Comparison of ENCODE assay signal across 9 cellular contexts in the genomic region with DNA sequence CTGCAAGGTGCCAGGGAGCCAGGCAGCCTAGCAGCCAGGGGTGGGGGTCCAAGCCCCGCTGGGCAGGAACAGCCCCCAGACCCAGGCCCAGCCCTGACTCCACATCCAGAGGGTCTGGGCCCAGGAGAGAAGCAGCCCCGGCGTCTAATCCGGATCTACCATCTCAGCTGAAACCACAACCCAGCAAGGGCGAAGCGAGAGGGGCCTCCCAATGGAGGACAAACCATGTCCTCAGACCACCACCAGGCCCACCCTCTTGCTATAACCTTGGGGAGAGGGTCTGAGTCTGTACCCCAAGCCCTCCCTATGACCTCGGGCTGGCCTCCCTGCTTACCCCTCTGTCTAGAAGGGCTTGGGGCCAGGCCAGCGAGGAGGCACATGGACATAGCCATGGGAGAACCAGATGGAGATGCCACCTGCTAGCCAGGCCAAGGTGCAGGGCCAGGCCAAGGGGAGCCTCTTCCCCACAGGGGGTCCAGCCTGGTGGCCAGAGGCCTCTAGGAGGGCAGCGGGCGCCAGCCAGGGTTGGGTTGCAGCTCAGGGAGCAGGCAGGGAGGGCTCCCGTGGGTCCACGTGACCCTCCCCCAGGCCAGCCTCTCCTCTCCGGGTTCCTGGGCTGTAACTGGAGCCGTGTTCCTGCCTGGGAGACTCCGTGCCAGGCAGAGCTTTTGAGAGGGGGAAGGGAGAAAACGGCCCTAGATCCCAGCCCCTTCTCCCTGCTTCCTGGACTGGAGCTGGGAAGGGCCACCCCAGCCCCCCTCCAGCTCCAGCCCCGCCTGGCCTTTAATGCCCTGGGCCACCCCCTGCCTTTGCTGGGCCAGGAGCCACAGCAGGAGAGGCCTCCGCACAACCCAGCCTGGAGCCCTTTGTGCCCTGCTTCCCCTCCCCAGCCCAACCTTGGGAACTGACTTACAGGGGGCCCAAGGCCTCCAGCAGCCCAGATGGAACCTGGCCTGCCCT. TPM values are rescaled to one million over a fixed set of nuclear protein-coding genes. Genes with fewer than 3 reads are reported as not detected.
DNase-seq lines count a peak whose midpoint lies in the region; ATAC-seq, FAIRE-seq and TF ChIP-seq lines count a peak whose summit lies in the region.
"Had no signal": no experiment of that assay in that cellular context is flagged by ENCODE, and none has a peak within 500 bp of the region (broad histone marks: within the 10 kb centered on the region; RNA-seq: fewer than 3 reads in every experiment).

No MANE protein-coding gene starts in this region.

- no peaks in the 10 kb centered on the region for H3K9me1 ChIP-seq in K562 (ENCODE audit: control insufficient read depth, insufficient read depth, low read length)

- no peak for ATAC-seq in K562
- ATAC-seq in lung (ENCODE audit: insufficient read depth, low FRiP score): no peak

- H3K27ac ChIP-seq in K562 (ENCODE audit: extremely low read depth, low read depth, low read length) (no peak overlapping the region), lung (ENCODE audit: low read depth in 1 of 2, low read length in 1 of 2) (peak overlapping the region; percentile 10 to 60), transverse colon (peak overlapping the region; percentile 87 to 94 (median 88)), A673 (ENCODE audit: low read depth, low read length, poor library complexity, severe bottlenecking) (no peak overlapping the region)

- 12% methylated on average over 12 of the region's 18 CpGs for WGBS in K562 (ENCODE audit: insufficient coverage, low coverage, missing lambda C conversion rate)
- WGBS in lung, 2 donors: 83 to 86% methylated on average over 17 to 18 of the region's 18 CpGs
- 50 to 79% methylated on average over 2 to 17 of the region's 18 CpGs for WGBS in transverse colon (ENCODE audit: low coverage in 1 of 2), 2 donors

- TF ChIP-seq EP300 in K562 (IDR thresholded peaks at IDR 0.05; ENCODE audit: low read length): no peak
- no peak for TF ChIP-seq EP300 in transverse colon (IDR thresholded peaks at IDR 0.05; ENCODE audit: low read depth)

- POLR2A ChIA-PET in K562 (lab: Yijun Ruan, JAX): interaction anchor here (0.5 to 0.7 kb wide), 4 partner anchors 13 to 1378 kb away, joined by 3 to 4 read pairs (median 3); no protein-coding TSS in a partner anchor
- POLR2A ChIA-PET in A673 (lab: Charles Lee; ENCODE audit: low non-redundant PET): interaction anchor here (0.6 kb wide), 1 partner anchor 17 kb away, joined by 4 read pairs; no protein-coding TSS in a partner anchor

- in situ Hi-C loops in K562 (cut with MboI) (no loop called here), transverse colon (cut with MboI; ENCODE audit: low pct_ligation_motif_present in 1 of 4, low pct_unique_long_range_greater_than_20kb in 1 of 4, low sequenced_read_pairs in 3 of 4) (loop anchor here in 1 of 4 donors (25.0 kb wide), 1 partner anchor 183 kb away; no protein-coding TSS in a partner anchor)

- CTCF ChIA-PET in K562 (lab: Yijun Ruan, JAX; ENCODE audit: low intra/inter-chr PET ratio) (interaction anchor here (2.8 to 2.9 kb wide), 2 partner anchors 183 to 464 kb away, joined by 21 to 25 read pairs; no protein-coding TSS in a partner anchor), A673 (lab: Charles Lee) (interaction anchor here (0.6 to 0.7 kb wide), 2 partner anchors 158 to 183 kb away, joined by 3 to 14 read pairs; no protein-coding TSS in a partner anchor)

- no peak for FAIRE-seq in K562 (lab: Jason Lieb, UNC)

- H3K4me1 ChIP-seq in K562 (replicated peaks in 1 of 2; ENCODE audit: control insufficient read depth in 2 of 2, insufficient read depth in 2 of 2, low read length in 2 of 2) (peaks cover 2 to 59% of the 10 kb centered on the region in 2 experiments; a peak in 4 of 5 replicates), lung (ENCODE audit: control insufficient read depth in 2 of 2, insufficient read depth in 2 of 2, low read length in 2 of 2) (peaks cover 0 to 7% of the 10 kb centered on the region in 2 donors), transverse colon (peaks cover 22 to 61% (median 41%) of the 10 kb centered on the region in 4 donors), A673 (ENCODE audit: insufficient read depth, low read length, poor library complexity, severe bottlenecking) (peaks cover 6% of the 10 kb centered on the region)

- no peak for TF ChIP-seq RAD21 in K562 (CRISPR knock-in tag; conservative IDR thresholded peaks at IDR 0.05 in 1 of 2, IDR thresholded peaks at IDR 0.05 in 1 of 2)

- H3K36me3 ChIP-seq in K562 (ENCODE audit: control insufficient read depth, insufficient read depth, low read length): no peaks in the 10 kb centered on the region
- no peaks in the 10 kb centered on the region for H3K36me3 ChIP-seq in lung (ENCODE audit: control insufficient read depth in 2 of 2, insufficient read depth in 2 of 2, low read length in 2 of 2)
- no peaks in the 10 kb centered on the region for H3K36me3 ChIP-seq in transverse colon
- H3K36me3 ChIP-seq in A673 (ENCODE audit: insufficient read depth, low read length, poor library complexity, severe bottlenecking): no peaks in the 10 kb centered on the region

- TF ChIP-seq POLR2A in K562 (conservative IDR thresholded peaks at IDR 0.05) (no peak), transverse colon (IDR thresholded peaks at IDR 0.05) (no peak)

- intact Hi-C loops in K562 (cut with micrococcal nuclease): loop anchor here (10.0 kb wide), 1 partner anchor 490 kb away; no protein-coding TSS in a partner anchor
- intact Hi-C loops in transverse colon (cut with DNase I; ENCODE audit: low total_unique reads): loop anchor here (10.0 kb wide), 1 partner anchor 60 kb away; no protein-coding TSS in a partner anchor
- intact Hi-C loops in A673 (cut with micrococcal nuclease; ENCODE audit: unreplicated experiment): no loop called here

- DNase-seq in activated T-cell treated with anti-CD3 and anti-CD28 coated beads, Interleukin-2, amount 50 U/mL, for 1 hour: peak; percentile 13
- no peak for DNase-seq in activated T-cell treated with anti-CD3 and anti-CD28 coated beads for 4 hours
- no peak for DNase-seq in K562 (ENCODE audit: extremely low read depth in 1 of 4, low spot score in 3 of 4)
- DNase-seq in lung (ENCODE audit: low spot score): no peak
- no peak for DNase-seq in transverse colon
- DNase-seq in SIG-M5 (lab: John Stamatoyannopoulos, UW): no peak
- DNase-seq in GOT3 (lab: John Stamatoyannopoulos, UW): no peak
- no peak for DNase-seq in A673 (ENCODE audit: low spot score)
- DNase-seq: NCI-H1105 had no signal

- no peak overlapping the region for H3K4me2 ChIP-seq in K562 (ENCODE audit: insufficient read depth, low read length)

- H3K27me3 ChIP-seq in K562 (ENCODE audit: control insufficient read depth in 2 of 2, insufficient read depth in 2 of 2, low read length in 2 of 2) (peaks cover 20 to 86% of the 10 kb centered on the region in 2 experiments), lung (ENCODE audit: control insufficient read depth, insufficient read depth) (no peaks in the 10 kb centered on the region), transverse colon (peaks cover 28% of the 10 kb centered on the region), A673 (replicated peaks; ENCODE audit: insufficient read depth, low read depth, low read length, poor library complexity) (peaks cover 27% of the 10 kb centered on the region)

- H3K79me2 ChIP-seq in K562 (ENCODE audit: control insufficient read depth, insufficient read depth, low read length): no peaks in the 10 kb centered on the region

- no peak for TF ChIP-seq CTCF in K562 (IDR thresholded peaks at IDR 0.05 in 2 of 3, conservative IDR thresholded peaks at IDR 0.05 in 1 of 3; ENCODE audit: insufficient read depth in 2 of 3, low read depth in 1 of 3, low read length in 3 of 3)
- TF ChIP-seq CTCF in lung (IDR thresholded peaks at IDR 0.05; ENCODE audit: control extremely low read depth, extremely low read depth): no peak
- no peak for TF ChIP-seq CTCF in transverse colon (IDR thresholded peaks at IDR 0.05)
- no peak for TF ChIP-seq CTCF in A673 (conservative IDR thresholded peaks at IDR 0.05; ENCODE audit: low read depth, low read length)

- no peak overlapping the region for H3K9ac ChIP-seq in K562 (ENCODE audit: insufficient read depth in 1 of 2, low read depth in 2 of 2, low read length in 2 of 2)

- H3K9me3 ChIP-seq in K562 (replicated peaks; ENCODE audit: control insufficient read depth, insufficient read depth, low read depth, low read length) (no peaks in the 10 kb centered on the region), lung (ENCODE audit: control insufficient read depth in 2 of 2, insufficient read depth in 1 of 2, low read length in 1 of 2) (no peaks in the 10 kb centered on the region), transverse colon (no peaks in the 10 kb centered on the region), A673 (ENCODE audit: low read depth, low read length, poor library complexity, severe bottlenecking) (no peaks in the 10 kb centered on the region)

- H2AFZ ChIP-seq in K562 (ENCODE audit: low read depth, low read length): no peak overlapping the region

- no TSS peak for BruUV-seq in K562 (replicated peaks; lab: Mats Ljungman, UMichigan)
- no TSS peak for BruUV-seq in A673 (replicated peaks; lab: Mats Ljungman, UMichigan)

- H4K20me1 ChIP-seq in K562 (replicated peaks; ENCODE audit: control insufficient read depth, insufficient read depth, low read length): peaks cover 16% of the 10 kb centered on the region

- H3K4me3 ChIP-seq in K562: no peak overlapping the region
- H3K4me3 ChIP-seq in lung: no peak overlapping the region
- H3K4me3 ChIP-seq in transverse colon: peak overlapping the region in 1 of 4 donors; percentile 58
- H3K4me3 ChIP-seq in A673 (ENCODE audit: low read depth, low read length, poor library complexity, severe bottlenecking): no peak overlapping the region

RNA-seq across cellular contexts. Expression of gene WNT9A, which starts 2.5 kb away (rescaled TPM):
- 0.44 and 0.51 TPM in 2 replicates for total RNA-seq in K562 (2011; cell fraction: chromatin; rRNA removed; ENCODE audit: low replicate concordance)
- total RNA-seq in K562 (2011; cell fraction: nucleolus; rRNA removed): 0.26 and 0.67 TPM in 2 replicates
- 0.37 and 0.61 TPM in 2 replicates for total RNA-seq in K562 (2011; cell fraction: nucleoplasm; rRNA removed)
- total RNA-seq in K562 (2014; rRNA removed): 0.04 TPM in 1 of 2 replicates, not detected in the other
- total RNA-seq in K562 (2014; rRNA removed; fragmentation: Illumina TruSeq; extraction: Trizol): 0.04 TPM in 1 of 2 replicates, not detected in the other
- total RNA-seq in K562 (2015; rRNA removed; fragmentation: Illumina TruSeq; extraction: Trizol): not detected in 2 replicates
- 0.04 and 0.16 TPM in 2 replicates for total RNA-seq in K562 (2021)
- polyA plus RNA-seq in K562 (2011; rRNA removed): 0.10 and 0.12 TPM in 2 replicates
- 0.09 and 0.19 TPM in 2 replicates for polyA plus RNA-seq in K562 (2011; cell fraction: cytosol; rRNA removed)
- polyA plus RNA-seq in K562 (2011; cell fraction: nucleus; rRNA removed): 0.30 and 0.39 TPM in 2 replicates
- polyA plus RNA-seq in K562 (2012): 0.12 and 0.19 TPM in 2 replicates
- polyA plus RNA-seq in K562 (2014; fragmentation: Illumina TruSeq; extraction: Trizol): 0.03 and 0.07 TPM in 2 replicates
- not detected for polyA plus RNA-seq in K562 (2014; fragmentation: Nextera tagmentation; extraction: Ambion mirVana)
- 0.07 and 0.17 TPM in 2 replicates for polyA plus RNA-seq in K562 (2014; rRNA removed)
- 0.25 and 0.36 TPM in 2 replicates for polyA minus RNA-seq in K562 (2011; rRNA and poly(A)+ RNA removed)
- 0.46 TPM in 1 of 2 replicates, not detected in the other for polyA minus RNA-seq in K562 (2011; cell fraction: cytosol; rRNA and poly(A)+ RNA removed)
- polyA minus RNA-seq in K562 (2011; cell fraction: nucleus; rRNA and poly(A)+ RNA removed): 0.11 and 0.13 TPM in 2 replicates
- 1 to 10 TPM; 5.5 to 8.6 TPM for total RNA-seq in lung
- polyA plus RNA-seq in lung: 1 to 10 TPM; 2.6 to 4.3 TPM
- total RNA-seq in transverse colon: 1 to 10 TPM; 1.2 to 4.0 (median 1.8) TPM
- not detected in 2 replicates for total RNA-seq in A673 (2021)

Comparison
In these comparisons a context has a peak if more than half of its experiments do, and no peak if none do; other contexts are left out.
1. H3K27ac ChIP-seq: peak in lung (2 of 2) and transverse colon (4 of 4); none in K562 (single experiment) and A673 (single experiment).